26 cellular contexts compared by ENCODE assay signal in genomic region chr3:85584779-85585356, GRCh38.
DNase-seq lines count a peak whose midpoint lies in the region; ATAC-seq, FAIRE-seq and TF ChIP-seq lines count a peak whose summit lies in the region.
"Had no signal": no experiment of that assay in that cellular context is flagged by ENCODE, and none has a peak within 500 bp of the region (broad histone marks: within the 10 kb centered on the region; RNA-seq: fewer than 3 reads in every experiment).

No MANE protein-coding gene starts in this region.

- H3K79me1 ChIP-seq in H9 (ENCODE audit: insufficient read depth, low read depth, low read length, poor library complexity, severe bottlenecking), result no peaks in the 10 kb centered on the region

- FAIRE-seq in GM12892 (lab: Jason Lieb, UNC) (peak; percentile 9), K562 (lab: Jason Lieb, UNC) (no peak)
- FAIRE-seq: frontal cortex, pancreas had no signal

- no peak overlapping the region for H3K4me3 ChIP-seq in K562
- no peak overlapping the region for H3K4me3 ChIP-seq in left ventricle myocardium inferior
- H3K4me3 ChIP-seq: MG63, pancreas, SJCRH30, thyroid gland had no signal

- CTCF ChIA-PET in K562 (lab: Yijun Ruan, JAX; ENCODE audit: low intra/inter-chr PET ratio), result interaction anchor here (0.6 kb wide), 1 partner anchor 9 kb away, joined by 3 read pairs; no protein-coding TSS in a partner anchor

- TF ChIP-seq POLR2A in GM12892 (IDR thresholded peaks at IDR 0.05; ENCODE audit: low read depth, low read length) (no peak), K562 (conservative IDR thresholded peaks at IDR 0.05) (no peak)

- no CpG with 5 or more reads among the region's 7 CpGs for WGBS in H9 (ENCODE audit: extremely low coverage, insufficient read length, low lambda C conversion rate)
- WGBS in K562 (ENCODE audit: insufficient coverage, low coverage, missing lambda C conversion rate), result 3% methylated on average over 7 of the region's 7 CpGs

- POLR2A ChIA-PET in K562 (lab: Yijun Ruan, JAX), result no interaction called here

- H3K36me3 ChIP-seq in K562 (ENCODE audit: control insufficient read depth, insufficient read depth, low read length), result no peaks in the 10 kb centered on the region
- no peaks in the 10 kb centered on the region for H3K36me3 ChIP-seq in left ventricle myocardium inferior
- H3K36me3 ChIP-seq: MG63, pancreas, SJCRH30, thyroid gland had no signal

- no peak overlapping the region for H3K18ac ChIP-seq in H9 (ENCODE audit: insufficient read length, low read depth, low read length)

- no TSS peak for BruUV-seq in K562 (replicated peaks; lab: Mats Ljungman, UMichigan)

- no peak overlapping the region for H3K27ac ChIP-seq in H9 (ENCODE audit: insufficient read length, low read depth, low read length)
- no peak overlapping the region for H3K27ac ChIP-seq in K562 (ENCODE audit: extremely low read depth, low read depth, low read length)
- no peak overlapping the region for H3K27ac ChIP-seq in left ventricle myocardium inferior (replicated peaks)
- H3K27ac ChIP-seq: pancreas, SJCRH30, thyroid gland had no signal

- ATAC-seq in HG03439 (IDR thresholded peaks at IDR 0.05; ENCODE audit: unreplicated experiment) (peak; percentile 73), K562 (no peak)
- ATAC-seq in natural killer cell treated with Interleukin-12 subunit alpha and Interleukin-12 subunit beta and Interleukin-15 and Interleukin-18, amount 100 ng/mL, for 72 hours, result no peak
- ATAC-seq: activated CD8-positive, alpha-beta memory T cell treated with anti-CD3 and anti-CD28 coated beads, Interleukin-2, amount 10 ng/mL, durations not matched to agents 7 days and 5 days; left cardiac atrium; pancreas; stimulated activated naive CD8-positive, alpha-beta T cell treated with anti-CD3 and anti-CD28 coated beads, Interleukin-15, Interleukin-2, amounts not matched to agents 100 U/mL and 50 U/mL, for 24 hours had no signal

- no peaks in the 10 kb centered on the region for H3K9me3 Mint-ChIP-seq in H9
- no peaks in the 10 kb centered on the region for H3K9me3 Mint-ChIP-seq in natural killer cell treated with Interleukin-12 subunit alpha and Interleukin-12 subunit beta and Interleukin-15 and Interleukin-18, amount 100 ng/mL, for 72 hours
- H3K9me3 Mint-ChIP-seq: activated CD4-positive, alpha-beta T cell treated with anti-CD3 and anti-CD28 coated beads, Interleukin-2, amount 10 ng/mL, durations not matched to agents 24 days and 14 days; activated naive CD8-positive, alpha-beta T cell treated with anti-CD3 and anti-CD28 coated beads, Interleukin-2, amount 10 ng/mL, durations not matched to agents 7 days and 5 days; IgD-negative memory B cell; nephron; T-helper 1 cell treated with Interleukin-12 subunit alpha and Interleukin-12 subunit beta and Interleukin-4 antibody, amounts not matched to agents 30 μg/mL and 1 μg/mL, for 36 hours had no signal

- H2BK12ac ChIP-seq in H9 (ENCODE audit: insufficient read length, low read depth, low read length), result no peak overlapping the region

- DNase-seq in GM12892 (ENCODE audit: insufficient read length), result no peak
- DNase-seq in H9, result no peak
- no peak for DNase-seq in K562 (ENCODE audit: extremely low read depth in 1 of 4, low spot score in 3 of 4)
- DNase-seq in DMS153 (lab: John Stamatoyannopoulos, UW), result no peak
- DNase-seq in left ventricle myocardium inferior, result no peak
- no peak for DNase-seq in dermis blood vessel endothelial cell
- no peak for DNase-seq in natural killer cell treated with Interleukin-12 subunit alpha and Interleukin-12 subunit beta and Interleukin-15 and Interleukin-18, amount 100 ng/mL, for 72 hours (ENCODE audit: low spot score)
- DNase-seq: activated CD4-positive, alpha-beta T cell treated with anti-CD3 and anti-CD28 coated beads, Interleukin-2, amount 10 ng/mL, durations not matched to agents 24 days and 14 days; activated CD8-positive, alpha-beta memory T cell treated with anti-CD3 and anti-CD28 coated beads, Interleukin-2, amount 10 ng/mL, durations not matched to agents 7 days and 5 days; activated naive CD8-positive, alpha-beta T cell treated with anti-CD3 and anti-CD28 coated beads, Interleukin-2, amount 10 ng/mL, durations not matched to agents 7 days and 5 days; CD4-positive, alpha-beta memory T cell; cerebellar nuclear complex; DMS79 treated with DMSO at 0.1 percent for 48 hours; left cardiac atrium; MG63; NCI-H1694 treated with DMSO at 0.1 percent for 48 hours; NCI-H774; pancreas; SJCRH30; stimulated activated naive CD8-positive, alpha-beta T cell treated with anti-CD3 and anti-CD28 coated beads, Interleukin-15, Interleukin-2, amounts not matched to agents 100 U/mL and 50 U/mL, for 24 hours; thyroid gland had no signal

- H3K23ac ChIP-seq in H9 (ENCODE audit: insufficient read length, low read depth, low read length), result no peak overlapping the region

- no peak overlapping the region for H4K91ac ChIP-seq in H9 (ENCODE audit: insufficient read length, low read depth, low read length)

- in situ Hi-C loops in K562 (cut with MboI), result no loop called here

- H4K20me1 ChIP-seq in H9 (ENCODE audit: control insufficient read depth, insufficient read depth, insufficient read length) (no peaks in the 10 kb centered on the region), K562 (replicated peaks; ENCODE audit: control insufficient read depth, insufficient read depth, low read length) (no peaks in the 10 kb centered on the region)

- H3K79me2 ChIP-seq in H9 (ENCODE audit: insufficient read depth, low read length) (no peaks in the 10 kb centered on the region), K562 (ENCODE audit: control insufficient read depth, insufficient read depth, low read length) (no peaks in the 10 kb centered on the region)

- TF ChIP-seq EP300 in K562 (IDR thresholded peaks at IDR 0.05; ENCODE audit: low read length), result no peak

- H2BK15ac ChIP-seq in H9 (ENCODE audit: low read depth, low read length), result no peak overlapping the region

- H3K9ac ChIP-seq in H9 (ENCODE audit: extremely low read depth, insufficient read length, low read length), result no peak overlapping the region
- H3K9ac ChIP-seq in K562 (ENCODE audit: insufficient read depth in 1 of 2, low read depth in 2 of 2, low read length in 2 of 2), result no peak overlapping the region

- peaks cover 4 to 17% of the 10 kb centered on the region in 2 experiments for H3K4me1 Mint-ChIP-seq in H9
- H3K4me1 Mint-ChIP-seq in natural killer cell treated with Interleukin-12 subunit alpha and Interleukin-12 subunit beta and Interleukin-15 and Interleukin-18, amount 100 ng/mL, for 72 hours (ENCODE audit: low read depth in 2 of 2), result no peaks in the 10 kb centered on the region
- H3K4me1 Mint-ChIP-seq: activated CD4-positive, alpha-beta T cell treated with anti-CD3 and anti-CD28 coated beads, Interleukin-2, amount 10 ng/mL, durations not matched to agents 24 days and 14 days; activated CD8-positive, alpha-beta memory T cell treated with anti-CD3 and anti-CD28 coated beads, Interleukin-2, amount 10 ng/mL, durations not matched to agents 7 days and 5 days; activated naive CD8-positive, alpha-beta T cell treated with anti-CD3 and anti-CD28 coated beads, Interleukin-2, amount 10 ng/mL, durations not matched to agents 7 days and 5 days; CD4-positive, alpha-beta memory T cell; IgD-negative memory B cell; nephron had no signal

- no peak overlapping the region for H3K4me3 Mint-ChIP-seq in H9
- no peak overlapping the region for H3K4me3 Mint-ChIP-seq in natural killer cell treated with Interleukin-12 subunit alpha and Interleukin-12 subunit beta and Interleukin-15 and Interleukin-18, amount 100 ng/mL, for 72 hours
- H3K4me3 Mint-ChIP-seq: activated CD4-positive, alpha-beta T cell treated with anti-CD3 and anti-CD28 coated beads, Interleukin-2, amount 10 ng/mL, durations not matched to agents 24 days and 14 days; activated CD8-positive, alpha-beta memory T cell treated with anti-CD3 and anti-CD28 coated beads, Interleukin-2, amount 10 ng/mL, durations not matched to agents 7 days and 5 days; activated naive CD8-positive, alpha-beta T cell treated with anti-CD3 and anti-CD28 coated beads, Interleukin-2, amount 10 ng/mL, durations not matched to agents 7 days and 5 days; CD4-positive, alpha-beta memory T cell; nephron; T-helper 1 cell treated with Interleukin-12 subunit alpha and Interleukin-12 subunit beta and Interleukin-4 antibody, amounts not matched to agents 30 μg/mL and 1 μg/mL, for 36 hours had no signal

- H3K4me1 ChIP-seq in H9 (ENCODE audit: insufficient read depth, low read length) (peaks cover 2% of the 10 kb centered on the region; the same call in 1 of the 2 replicates), K562 (replicated peaks in 1 of 2; ENCODE audit: control insufficient read depth in 2 of 2, insufficient read depth in 2 of 2, low read length in 2 of 2) (no peaks in the 10 kb centered on the region), left ventricle myocardium inferior (no peaks in the 10 kb centered on the region)
- H3K4me1 ChIP-seq: pancreas, SJCRH30, thyroid gland had no signal

- H2BK120ac ChIP-seq in H9 (ENCODE audit: low read depth, low read length, poor library complexity, severe bottlenecking), result no peak overlapping the region

- no peaks in the 10 kb centered on the region for H3K9me1 ChIP-seq in K562 (ENCODE audit: control insufficient read depth, insufficient read depth, low read length)

- TF ChIP-seq CTCF in H9 (conservative IDR thresholded peaks at IDR 0.05), result no peak
- no peak for TF ChIP-seq CTCF in K562 (IDR thresholded peaks at IDR 0.05 in 2 of 3, conservative IDR thresholded peaks at IDR 0.05 in 1 of 3; ENCODE audit: insufficient read depth in 2 of 3, low read depth in 1 of 3, low read length in 3 of 3)
- no peak for TF ChIP-seq CTCF in left ventricle myocardium inferior (IDR thresholded peaks at IDR 0.05; ENCODE audit: borderline replicate concordance)

- H3K27me3 ChIP-seq in H9 (ENCODE audit: insufficient read depth, low read length) (no peaks in the 10 kb centered on the region), K562 (ENCODE audit: control insufficient read depth in 2 of 2, insufficient read depth in 2 of 2, low read length in 2 of 2) (no peaks in the 10 kb centered on the region), left ventricle myocardium inferior (ENCODE audit: low read depth) (no peaks in the 10 kb centered on the region)
- H3K27me3 ChIP-seq: MG63, pancreas, SJCRH30, thyroid gland had no signal

- no peak overlapping the region for H2BK20ac ChIP-seq in H9 (ENCODE audit: low read depth, low read length, poor library complexity, severe bottlenecking)

- H4K5ac ChIP-seq in H9 (ENCODE audit: insufficient read length, low read depth, low read length), result no peak overlapping the region

- no peak overlapping the region for H3K4me2 ChIP-seq in H9 (ENCODE audit: insufficient read depth, insufficient read length, low read length)
- no peak overlapping the region for H3K4me2 ChIP-seq in K562 (ENCODE audit: insufficient read depth, low read length)

- no peaks in the 10 kb centered on the region for H3K23me2 ChIP-seq in H9 (ENCODE audit: insufficient read length, low read depth, low read length, poor library complexity, severe bottlenecking)

- no peak overlapping the region for H3K56ac ChIP-seq in H9 (ENCODE audit: insufficient read length, low read depth, low read length)

- H3K9me3 ChIP-seq in H9 (ENCODE audit: control insufficient read depth, low read depth, low read length) (no peaks in the 10 kb centered on the region), K562 (replicated peaks; ENCODE audit: control insufficient read depth, insufficient read depth, low read depth, low read length) (no peaks in the 10 kb centered on the region), left ventricle myocardium inferior (replicated peaks) (no peaks in the 10 kb centered on the region)
- H3K9me3 ChIP-seq: MG63, pancreas, SJCRH30, thyroid gland had no signal

- intact Hi-C loops in K562 (cut with micrococcal nuclease) (no loop called here), left ventricle myocardium inferior (cut with micrococcal nuclease) (no loop called here)

- H2AK5ac ChIP-seq in H9 (ENCODE audit: insufficient read length, low read length), result peak overlapping the region; percentile 21

- no peak overlapping the region for H3K4ac ChIP-seq in H9 (ENCODE audit: low read depth, low read length)

- no peak overlapping the region for H3T11ph ChIP-seq in H9 (ENCODE audit: low read length)

- no peak overlapping the region for H4K8ac ChIP-seq in H9 (replicated peaks; ENCODE audit: insufficient read length, low read depth, low read length)

- H2AFZ ChIP-seq in H9 (ENCODE audit: low read length), result no peak overlapping the region
- no peak overlapping the region for H2AFZ ChIP-seq in K562 (ENCODE audit: low read depth, low read length)

- H3K14ac ChIP-seq in H9 (ENCODE audit: insufficient read depth, low read length), result no peak overlapping the region

- no peaks in the 10 kb centered on the region for H3K27me3 Mint-ChIP-seq in H9 (ENCODE audit: low read depth)
- H3K27me3 Mint-ChIP-seq in natural killer cell treated with Interleukin-12 subunit alpha and Interleukin-12 subunit beta and Interleukin-15 and Interleukin-18, amount 100 ng/mL, for 72 hours, result no peaks in the 10 kb centered on the region
- H3K27me3 Mint-ChIP-seq: activated CD4-positive, alpha-beta T cell treated with anti-CD3 and anti-CD28 coated beads, Interleukin-2, amount 10 ng/mL, durations not matched to agents 24 days and 14 days; activated CD8-positive, alpha-beta memory T cell treated with anti-CD3 and anti-CD28 coated beads, Interleukin-2, amount 10 ng/mL, durations not matched to agents 7 days and 5 days; activated naive CD8-positive, alpha-beta T cell treated with anti-CD3 and anti-CD28 coated beads, Interleukin-2, amount 10 ng/mL, durations not matched to agents 7 days and 5 days; CD4-positive, alpha-beta memory T cell; IgD-negative memory B cell had no signal

- H3K27ac Mint-ChIP-seq in H9, result no peak overlapping the region
- H3K27ac Mint-ChIP-seq in natural killer cell treated with Interleukin-12 subunit alpha and Interleukin-12 subunit beta and Interleukin-15 and Interleukin-18, amount 100 ng/mL, for 72 hours, result no peak overlapping the region
- H3K27ac Mint-ChIP-seq: activated CD4-positive, alpha-beta T cell treated with anti-CD3 and anti-CD28 coated beads, Interleukin-2, amount 10 ng/mL, durations not matched to agents 24 days and 14 days; activated CD8-positive, alpha-beta memory T cell treated with anti-CD3 and anti-CD28 coated beads, Interleukin-2, amount 10 ng/mL, durations not matched to agents 7 days and 5 days; activated naive CD8-positive, alpha-beta T cell treated with anti-CD3 and anti-CD28 coated beads, Interleukin-2, amount 10 ng/mL, durations not matched to agents 7 days and 5 days; CD4-positive, alpha-beta memory T cell; nephron; T-helper 1 cell treated with Interleukin-12 subunit alpha and Interleukin-12 subunit beta and Interleukin-4 antibody, amounts not matched to agents 30 μg/mL and 1 μg/mL, for 36 hours had no signal

- TF ChIP-seq RAD21 in K562 (CRISPR knock-in tag; conservative IDR thresholded peaks at IDR 0.05 in 1 of 2, IDR thresholded peaks at IDR 0.05 in 1 of 2), result no peak

- H3K36me3 Mint-ChIP-seq in H9 (ENCODE audit: insufficient read depth in 1 of 3, low read depth in 3 of 3), result no peaks in the 10 kb centered on the region
- H3K36me3 Mint-ChIP-seq in natural killer cell treated with Interleukin-12 subunit alpha and Interleukin-12 subunit beta and Interleukin-15 and Interleukin-18, amount 100 ng/mL, for 72 hours, result no peaks in the 10 kb centered on the region
- H3K36me3 Mint-ChIP-seq: activated CD8-positive, alpha-beta memory T cell treated with anti-CD3 and anti-CD28 coated beads, Interleukin-2, amount 10 ng/mL, durations not matched to agents 7 days and 5 days; activated naive CD8-positive, alpha-beta T cell treated with anti-CD3 and anti-CD28 coated beads, Interleukin-2, amount 10 ng/mL, durations not matched to agents 7 days and 5 days; CD4-positive, alpha-beta memory T cell; IgD-negative memory B cell had no signal

- no peak overlapping the region for H2BK5ac ChIP-seq in H9 (ENCODE audit: insufficient read length, low read length)
